ENCODE assay signal across 7 cellular contexts in the genomic region with DNA sequence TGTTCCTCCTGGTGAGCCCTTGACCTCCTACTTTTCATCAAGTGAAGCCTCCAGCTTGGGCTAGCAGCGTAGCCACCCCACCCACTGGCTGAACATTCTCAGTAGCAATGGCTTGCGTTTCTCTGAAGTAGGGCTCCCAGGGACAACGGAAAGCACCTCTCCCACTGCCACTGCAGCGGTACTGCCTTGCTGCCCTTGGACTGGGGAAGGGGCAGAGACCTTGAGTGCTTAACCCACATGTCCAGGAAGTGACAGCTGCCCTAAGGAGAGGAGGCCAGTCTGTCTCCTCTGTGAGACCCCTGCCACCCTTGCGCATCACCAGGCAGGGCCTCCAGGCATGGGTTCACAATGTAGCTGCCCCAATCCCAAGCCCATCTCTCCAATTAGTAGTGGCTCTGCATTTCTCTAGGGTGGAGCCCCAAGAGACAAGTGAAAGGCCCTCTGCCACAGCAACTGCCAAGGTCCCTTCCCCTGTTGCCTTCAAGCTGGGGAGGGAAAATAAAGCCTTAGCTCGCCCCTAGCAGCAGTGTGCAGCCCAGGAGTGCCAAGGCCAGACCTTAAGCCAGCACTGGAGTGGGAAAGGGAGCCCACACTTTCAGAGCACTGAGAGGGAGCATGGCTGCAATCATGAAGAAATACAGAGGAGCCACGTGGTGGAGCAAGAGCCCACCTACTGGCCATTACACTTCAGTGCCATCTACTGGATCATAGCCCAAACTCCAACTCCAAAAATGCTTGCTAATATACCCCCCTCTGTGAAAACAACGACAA.
DNase-seq lines count a peak whose midpoint lies in the region; ATAC-seq and FAIRE-seq lines count a peak whose summit lies in the region.

No MANE protein-coding gene starts in this region.

- peak; percentile 31 for DNase-seq in RCC 7860 (ENCODE audit: low spot score)
- peak; percentile 17 for DNase-seq in iPS DF 19.7 (ENCODE audit: low read depth, low spot score)
- no peak for DNase-seq in COLO829 (ENCODE audit: low spot score)

- ATAC-seq in GM18861 (IDR thresholded peaks at IDR 0.05; ENCODE audit: unreplicated experiment) (peak; percentile 85), HG03280 (IDR thresholded peaks at IDR 0.05; ENCODE audit: unreplicated experiment) (peak; percentile 81), HG02840 (IDR thresholded peaks at IDR 0.05; ENCODE audit: low FRiP score, unreplicated experiment) (no peak), GM19463 (IDR thresholded peaks at IDR 0.05; ENCODE audit: unreplicated experiment) (no peak)

- no peak for FAIRE-seq in RCC 7860 (lab: Jason Lieb, UNC)

Comparison
In these comparisons a context has a peak if more than half of its experiments do, and no peak if none do; other contexts are left out.
1. ATAC-seq: peak in GM18861 (single experiment) and HG03280 (single experiment); none in HG02840 (single experiment) and GM19463 (single experiment).